22 cellular contexts compared by ENCODE assay signal in genomic region chr9:6910497-6910896, GRCh38.
DNase-seq lines count a peak whose midpoint lies in the region; ATAC-seq, FAIRE-seq and TF ChIP-seq lines count a peak whose summit lies in the region.
"Had no signal": no experiment of that assay in that cellular context is flagged by ENCODE, and none has a peak within 500 bp of the region (broad histone marks: within the 10 kb centered on the region; RNA-seq: fewer than 3 reads in every experiment).

No MANE protein-coding gene starts in this region.

- peaks cover 3% of the 10 kb centered on the region for H3K4me1 Mint-ChIP-seq in activated CD4-positive, alpha-beta T cell treated with anti-CD3 and anti-CD28 coated beads, Interleukin-2, amount 10 ng/mL, durations not matched to agents 24 days and 14 days

- no peak overlapping the region for H3K27ac ChIP-seq in Karpas-422 (ENCODE audit: low read length)
- H3K27ac ChIP-seq in right lobe of liver = no peak overlapping the region
- H3K27ac ChIP-seq in transverse colon = no peak overlapping the region
- H3K27ac ChIP-seq: 22Rv1; A549; BLaER1 treated with 17β-estradiol and CSF1 and Interleukin-3, amounts not matched to agents 10 nM and 100 nM; C4-2B had no signal

- DNase-seq in activated CD4-positive, alpha-beta T cell treated with anti-CD3 and anti-CD28 coated beads, Interleukin-2, amount 10 ng/mL, durations not matched to agents 24 days and 14 days = peak; percentile 17
- DNase-seq in activated CD4-positive, alpha-beta T cell treated with anti-CD3 and anti-CD28 coated beads, Interleukin-2, amount 50 U/mL, for 1 hour = no peak
- DNase-seq in D721Med (ENCODE audit: insufficient read length, low spot score) = no peak
- no peak for DNase-seq in Karpas-422
- no peak for DNase-seq in right lobe of liver
- no peak for DNase-seq in NCI-H1436 (lab: John Stamatoyannopoulos, UW)
- no peak for DNase-seq in transverse colon
- DNase-seq: Caco-2; Calu3; CD4-positive, alpha-beta T cell; CD8-positive, alpha-beta T cell; DMS 273 treated with DMSO at 0.1 percent for 48 hours; DMS153; DMS79; DND-41; GDM1 had no signal

- H3K4me3 ChIP-seq in Karpas-422 (ENCODE audit: low read length) (no peak overlapping the region), right lobe of liver (no peak overlapping the region), transverse colon (no peak overlapping the region)
- H3K4me3 ChIP-seq: A549; BLaER1 treated with 17β-estradiol and CSF1 and Interleukin-3, amounts not matched to agents 10 nM and 100 nM; GM12878 had no signal

- H3K4me1 ChIP-seq in Karpas-422 (ENCODE audit: low read length) (peaks cover 7% of the 10 kb centered on the region), right lobe of liver (peaks cover 0 to 29% (median 4%) of the 10 kb centered on the region in 4 donors), transverse colon (no peaks in the 10 kb centered on the region)

- H3K9me3 ChIP-seq in Karpas-422 (ENCODE audit: low read length) = no peaks in the 10 kb centered on the region
- no peaks in the 10 kb centered on the region for H3K9me3 ChIP-seq in right lobe of liver
- no peaks in the 10 kb centered on the region for H3K9me3 ChIP-seq in transverse colon
- H3K9me3 ChIP-seq: A549; BLaER1 treated with 17β-estradiol and CSF1 and Interleukin-3, amounts not matched to agents 10 nM and 100 nM; Caco-2 had no signal

- peak; percentile 35 to 55 (median 44) for ATAC-seq in right lobe of liver
- ATAC-seq: CD8-positive, alpha-beta T cell had no signal

- peak overlapping the region; percentile 4 for H3K4me2 ChIP-seq in Karpas-422 (ENCODE audit: low read depth, low read length, poor library complexity, severe bottlenecking)
- H3K4me2 ChIP-seq: A549; BLaER1 treated with 17β-estradiol and CSF1 and Interleukin-3, amounts not matched to agents 10 nM and 100 nM had no signal

- H3K36me3 ChIP-seq in Karpas-422 (ENCODE audit: insufficient read depth, low read length) (no peaks in the 10 kb centered on the region), right lobe of liver (no peaks in the 10 kb centered on the region), transverse colon (no peaks in the 10 kb centered on the region)

- in situ Hi-C loops in transverse colon (cut with MboI; ENCODE audit: low pct_ligation_motif_present in 1 of 4, low pct_unique_long_range_greater_than_20kb in 1 of 4, low sequenced_read_pairs in 3 of 4) = no loop called here

- no peaks in the 10 kb centered on the region for H3K9me2 ChIP-seq in Karpas-422 (replicated peaks; ENCODE audit: insufficient read depth, low read length)

- no peak overlapping the region for H2AFZ ChIP-seq in Karpas-422 (ENCODE audit: low read length)

- no peak for TF ChIP-seq POLR2A in right lobe of liver (IDR thresholded peaks at IDR 0.05)
- TF ChIP-seq POLR2A in transverse colon (IDR thresholded peaks at IDR 0.05) = no peak

- peaks cover 40% of the 10 kb centered on the region for H3K79me2 ChIP-seq in Karpas-422 (ENCODE audit: low read length)

- TF ChIP-seq EP300 in transverse colon (IDR thresholded peaks at IDR 0.05; ENCODE audit: low read depth) = no peak

- no peaks in the 10 kb centered on the region for H4K20me1 ChIP-seq in Karpas-422 (ENCODE audit: insufficient read depth, low read depth, low read length)

- H3K27ac Mint-ChIP-seq in activated CD4-positive, alpha-beta T cell treated with anti-CD3 and anti-CD28 coated beads, Interleukin-2, amount 10 ng/mL, durations not matched to agents 24 days and 14 days = no peak overlapping the region
- H3K27ac Mint-ChIP-seq: B cell; CD4-positive, alpha-beta T cell; CD8-positive, alpha-beta T cell had no signal

- no peaks in the 10 kb centered on the region for H3K9me3 Mint-ChIP-seq in activated CD4-positive, alpha-beta T cell treated with anti-CD3 and anti-CD28 coated beads, Interleukin-2, amount 10 ng/mL, durations not matched to agents 24 days and 14 days
- H3K9me3 Mint-ChIP-seq: CD4-positive, alpha-beta T cell; CD8-positive, alpha-beta T cell had no signal

- no peaks in the 10 kb centered on the region for H3K27me3 Mint-ChIP-seq in activated CD4-positive, alpha-beta T cell treated with anti-CD3 and anti-CD28 coated beads, Interleukin-2, amount 10 ng/mL, durations not matched to agents 24 days and 14 days
- H3K27me3 Mint-ChIP-seq: B cell; CD4-positive, alpha-beta T cell had no signal

- H3K27me3 ChIP-seq in Karpas-422 (ENCODE audit: low read length) = no peaks in the 10 kb centered on the region
- no peaks in the 10 kb centered on the region for H3K27me3 ChIP-seq in right lobe of liver
- no peaks in the 10 kb centered on the region for H3K27me3 ChIP-seq in transverse colon
- H3K27me3 ChIP-seq: BLaER1 treated with 17β-estradiol and CSF1 and Interleukin-3, amounts not matched to agents 10 nM and 100 nM had no signal

- H3K4me3 Mint-ChIP-seq in activated CD4-positive, alpha-beta T cell treated with anti-CD3 and anti-CD28 coated beads, Interleukin-2, amount 10 ng/mL, durations not matched to agents 24 days and 14 days = no peak overlapping the region
- H3K4me3 Mint-ChIP-seq: B cell; CD4-positive, alpha-beta T cell; CD8-positive, alpha-beta T cell had no signal

- H3K9ac ChIP-seq in Karpas-422 (ENCODE audit: low read length) = no peak overlapping the region
- H3K9ac ChIP-seq: BLaER1 treated with 17β-estradiol and CSF1 and Interleukin-3, amounts not matched to agents 10 nM and 100 nM had no signal

- H3K36me3 Mint-ChIP-seq in activated CD4-positive, alpha-beta T cell treated with anti-CD3 and anti-CD28 coated beads, Interleukin-2, amount 10 ng/mL, durations not matched to agents 24 days and 14 days (ENCODE audit: low read depth) = no peaks in the 10 kb centered on the region

- WGBS in right lobe of liver (ENCODE audit: insufficient coverage, low coverage, low lambda C conversion rate, missing lambda C conversion rate) = 35% methylated on average over 3 of the region's 3 CpGs
- WGBS in transverse colon (ENCODE audit: low coverage in 1 of 2), 2 donors = 90 to 96% methylated on average over 3 of the region's 3 CpGs

- intact Hi-C loops in activated CD4-positive, alpha-beta T cell treated with anti-CD3 and anti-CD28 coated beads, Interleukin-2, amount 10 ng/mL, durations not matched to agents 24 days and 14 days (cut with micrococcal nuclease) = no loop called here
- intact Hi-C loops in right lobe of liver (cut with DNase I) (no loop called here), transverse colon (cut with DNase I; ENCODE audit: low total_unique reads) (no loop called here)

- TF ChIP-seq CTCF in D721Med (IDR thresholded peaks at IDR 0.05; ENCODE audit: insufficient read depth, missing control alignments) = no peak
- TF ChIP-seq CTCF in right lobe of liver (IDR thresholded peaks at IDR 0.05) = no peak
- no peak for TF ChIP-seq CTCF in transverse colon (IDR thresholded peaks at IDR 0.05)

- FAIRE-seq in D721Med (lab: Jason Lieb, UNC) = peak; percentile 41
- FAIRE-seq: A549, GM12878 had no signal
